In the genomic region with DNA sequence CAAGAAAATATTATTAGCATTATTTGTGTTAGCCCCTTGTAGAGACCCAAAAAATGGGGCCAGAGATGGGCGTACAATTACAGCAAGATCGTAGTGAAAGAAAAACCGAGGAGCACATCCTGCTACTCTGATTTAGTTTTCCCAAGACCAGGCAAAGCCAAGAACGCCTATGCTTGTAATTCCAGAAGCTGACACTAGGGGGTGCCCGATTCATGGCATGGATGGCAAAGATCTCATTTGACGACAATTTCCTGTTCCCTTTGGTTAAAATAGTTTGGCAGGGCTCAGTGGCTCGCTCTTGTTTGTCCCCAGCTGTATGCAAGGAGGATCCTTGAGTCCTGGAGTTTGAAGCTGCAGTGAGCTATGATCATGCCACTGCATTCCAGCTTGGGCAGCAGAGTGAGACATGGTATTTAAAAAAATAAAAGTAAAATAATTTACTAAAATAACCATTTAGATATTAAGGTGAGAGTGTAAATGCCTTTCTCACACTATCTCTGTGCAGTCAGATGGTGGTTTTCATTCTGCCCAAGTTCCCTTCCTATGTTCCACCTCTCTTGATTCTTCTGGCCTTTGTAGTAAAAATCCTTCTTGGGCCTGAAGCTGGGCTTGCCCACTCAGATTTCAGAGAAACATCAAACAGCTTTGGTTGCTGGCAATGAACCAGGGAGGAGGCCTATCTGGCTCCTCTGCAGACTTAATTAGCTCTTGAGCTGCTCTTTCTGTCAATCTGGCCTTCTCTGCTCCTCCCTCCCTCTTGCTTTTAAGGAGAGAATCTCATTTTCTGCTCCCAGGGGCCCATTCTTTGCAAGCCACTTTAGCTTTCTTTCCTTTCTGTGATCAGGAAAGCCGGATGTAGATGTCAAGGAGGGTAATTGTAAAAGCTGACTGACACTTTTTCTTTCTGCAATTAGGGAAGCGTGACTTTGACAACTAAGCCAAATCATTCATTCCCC, we compare ENCODE assay signal across 8 cellular contexts.
A peak's percentile ranks its signal among the peaks of the same experiment; 100 is the strongest.
DNase-seq lines count a peak whose midpoint lies in the region; FAIRE-seq lines count a peak whose summit lies in the region.

No MANE protein-coding gene starts in this region.

- FAIRE-seq in HTR-8/SVneo (lab: Jason Lieb, UNC), result no peak

- DNase-seq in ELR (ENCODE audit: low read depth), result peak; percentile 20
- peak; percentile 68 for DNase-seq in MV-4-11 (lab: John Stamatoyannopoulos, UW)
- peak; percentile 35 for DNase-seq in activated CD8-positive, alpha-beta memory T cell treated with anti-CD3 and anti-CD28 coated beads, Interleukin-2, amount 50 U/mL, for 4 hours
- peak; percentile 88 for DNase-seq in islet precursor cell
- peak; percentile 2 for DNase-seq in stimulated activated CD8-positive, alpha-beta memory T cell treated with anti-CD3 and anti-CD28 coated beads, Interleukin-7, amount 100 ng/mL, for 24 hours (ENCODE audit: low read depth)
- no peak for DNase-seq in C1 segment of cervical spinal cord (lab: John Stamatoyannopoulos, UW)
- no peak for DNase-seq in HTR-8/SVneo (ENCODE audit: insufficient read length, low spot score)
- no peak for DNase-seq in HuH-7 (ENCODE audit: low spot score)

Comparison
In these comparisons a context has a peak if more than half of its experiments do, and no peak if none do; other contexts are left out.
1. DNase-seq: peak in ELR (single experiment), MV-4-11 (single experiment), activated CD8-positive, alpha-beta memory T cell treated with anti-CD3 and anti-CD28 coated beads, Interleukin-2, amount 50 U/mL, for 4 hours (single experiment), islet precursor cell (single experiment) and stimulated activated CD8-positive, alpha-beta memory T cell treated with anti-CD3 and anti-CD28 coated beads, Interleukin-7, amount 100 ng/mL, for 24 hours (single experiment); none in C1 segment of cervical spinal cord (0 of 14), HTR-8/SVneo (single experiment) and HuH-7 (single experiment).